15 cellular contexts compared by ENCODE assay signal in genomic region chr14:66240112-66240511, GRCh38.
"Had no signal": no experiment of that assay in that cellular context is flagged by ENCODE, and none has a peak within 500 bp of the region (broad histone marks: within the 10 kb centered on the region; RNA-seq: fewer than 3 reads in every experiment).

No MANE protein-coding gene starts in this region.

- H3K9me3 ChIP-seq: mucosa of descending colon, neutrophil had no signal

- ATAC-seq: activated T-cell treated with anti-CD3 and anti-CD28 coated beads, Interleukin-2, amount 50 U/mL, for 72 hours; left colon; mucosa of descending colon; naive thymus-derived CD8-positive, alpha-beta T cell; right cardiac atrium; stimulated activated naive B cell treated with anti-CD40 and anti-IgM and Interleukin-4, amounts not matched to agents 10 μg/mL and 1 μg/mL and 100 μg/mL, for 72 hours had no signal

- DNase-seq: activated CD4-positive, alpha-beta T cell treated with anti-CD3 and anti-CD28 coated beads, Interleukin-2, amount 50 U/mL, for 4 hours; activated CD4-positive, CD25-positive, alpha-beta regulatory T cell treated with anti-CD3 and anti-CD28 coated beads, Interleukin-2, amount 50 U/mL, for 72 hours; activated naive CD4-positive, alpha-beta T cell; activated T-cell treated with anti-CD3 and anti-CD28 coated beads, Interleukin-2, amount 50 U/mL, for 72 hours; central memory CD4-positive, alpha-beta T cell; effector memory CD4-positive, alpha-beta T cell; erythroblast; immature natural killer cell; left colon; mucosa of descending colon; naive thymus-derived CD8-positive, alpha-beta T cell; right cardiac atrium; stimulated activated naive B cell treated with anti-CD40 and anti-IgM and Interleukin-4, amounts not matched to agents 10 μg/mL and 1 μg/mL and 100 μg/mL, for 72 hours; substantia nigra had no signal

- H3K27ac ChIP-seq: neutrophil had no signal

- H3K36me3 ChIP-seq: neutrophil had no signal

- H3K4me3 ChIP-seq: mucosa of descending colon had no signal

- H3K27me3 ChIP-seq: neutrophil had no signal
